8 cellular contexts compared by ENCODE assay signal in the genomic region with DNA sequence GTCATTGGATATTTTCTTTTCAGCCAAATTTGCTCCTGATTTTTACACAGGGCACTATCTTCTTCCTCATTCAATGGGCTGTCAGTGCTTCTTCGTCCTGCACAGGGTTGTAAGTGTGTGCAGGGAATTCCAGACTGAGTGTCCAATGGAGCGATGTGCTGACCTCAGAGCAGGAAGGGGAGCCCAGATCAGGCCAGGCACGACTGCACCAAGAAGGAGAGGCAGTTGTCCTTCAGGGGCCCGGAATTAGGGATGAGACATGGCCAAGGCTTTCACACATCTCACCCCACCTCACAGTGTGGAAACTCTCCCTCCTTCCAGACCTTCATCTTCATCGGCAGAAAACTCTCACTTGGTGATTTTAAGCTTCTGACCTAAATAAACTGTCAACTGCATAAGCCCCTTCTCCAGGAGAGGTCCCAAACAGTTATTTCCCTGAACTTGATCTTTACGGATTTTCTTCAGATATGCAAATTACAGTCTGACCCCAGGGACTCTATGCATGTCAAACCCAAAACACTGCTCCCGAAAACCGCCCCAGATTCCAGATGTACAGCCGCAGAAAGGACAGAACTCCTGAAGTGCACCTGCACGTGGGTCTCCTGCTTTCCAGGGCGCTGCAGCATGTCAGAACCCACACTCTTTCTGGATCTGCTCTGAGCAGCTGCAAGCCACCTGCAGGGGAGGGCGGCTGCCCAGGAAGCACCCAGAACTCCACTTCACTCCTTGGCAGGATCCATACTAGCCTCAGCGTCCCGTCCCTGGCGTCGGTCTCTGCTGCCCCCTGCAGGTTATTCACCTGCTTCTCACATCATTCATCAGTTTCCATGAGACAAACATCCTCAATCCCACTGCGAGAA. TPM values are rescaled to one million over a fixed set of nuclear protein-coding genes. Genes with fewer than 3 reads are reported as not detected.
DNase-seq lines count a peak whose midpoint lies in the region; ATAC-seq and TF ChIP-seq lines count a peak whose summit lies in the region.

No MANE protein-coding gene starts in this region.

- H3K9me3 ChIP-seq in HAP-1 (no peaks in the 10 kb centered on the region; the same call in 1 of the 2 replicates), left ventricle myocardium inferior (replicated peaks) (peaks cover 10% of the 10 kb centered on the region), prostate gland (no peaks in the 10 kb centered on the region), upper lobe of right lung (no peaks in the 10 kb centered on the region)

- no peaks in the 10 kb centered on the region for H3K27me3 Mint-ChIP-seq in T-helper 1 cell treated with Interleukin-12 subunit alpha and Interleukin-12 subunit beta and Interleukin-4 antibody, amounts not matched to agents 30 μg/mL and 1 μg/mL, for 36 hours (ENCODE audit: low read depth)

- H3K4me3 ChIP-seq in HAP-1: peak overlapping the region; percentile 91
- peak overlapping the region; percentile 94 for H3K4me3 ChIP-seq in left ventricle myocardium inferior
- H3K4me3 ChIP-seq in prostate gland: peak overlapping the region; percentile 67 to 88
- H3K4me3 ChIP-seq in upper lobe of right lung: peak overlapping the region; percentile 75

- intact Hi-C loops in left ventricle myocardium inferior (cut with micrococcal nuclease): loop anchor here (2.0 to 5.0 kb wide), 2 partner anchors 50 to 78 kb away; a partner anchor contains a TSS
- intact Hi-C loops in prostate gland (cut with DNase I): loop anchor here (2.0 to 10.0 kb wide), 4 partner anchors 50 to 343 kb away; a partner anchor contains a TSS
- intact Hi-C loops in upper lobe of right lung (cut with DNase I): loop anchor here (10.0 kb wide), 1 partner anchor 86 kb away; a partner anchor contains a TSS

- peaks cover 20% of the 10 kb centered on the region for H3K9me3 Mint-ChIP-seq in T-helper 1 cell treated with Interleukin-12 subunit alpha and Interleukin-12 subunit beta and Interleukin-4 antibody, amounts not matched to agents 30 μg/mL and 1 μg/mL, for 36 hours

- H3K27me3 ChIP-seq in HAP-1 (ENCODE audit: low read depth) (no peaks in the 10 kb centered on the region), left ventricle myocardium inferior (ENCODE audit: low read depth) (no peaks in the 10 kb centered on the region), prostate gland (replicated peaks; ENCODE audit: insufficient read depth) (no peaks in the 10 kb centered on the region), upper lobe of right lung (no peaks in the 10 kb centered on the region)

- DNase-seq in DMS114 treated with DMSO at 0.1 percent for 48 hours (lab: John Stamatoyannopoulos, UW; ENCODE audit: unreplicated experiment): peak; percentile 76
- peak; percentile 81 to 93 for DNase-seq in HAP-1 (ENCODE audit: low spot score in 2 of 2)
- DNase-seq in NCI-H1417 (lab: John Stamatoyannopoulos, UW): peak; percentile 72 to 92 (median 79)
- peak; percentile 76 for DNase-seq in amniotic epithelial cell (ENCODE audit: low read depth)
- peak; percentile 88 for DNase-seq in left ventricle myocardium inferior
- peak; percentile 87 for DNase-seq in prostate gland (ENCODE audit: low spot score)
- DNase-seq in upper lobe of right lung: peak; percentile 93

- peak; percentile 92 for ATAC-seq in upper lobe of right lung

- H3K36me3 Mint-ChIP-seq in T-helper 1 cell treated with Interleukin-12 subunit alpha and Interleukin-12 subunit beta and Interleukin-4 antibody, amounts not matched to agents 30 μg/mL and 1 μg/mL, for 36 hours (ENCODE audit: low read depth): peaks cover 31% of the 10 kb centered on the region

- H3K27ac ChIP-seq in left ventricle myocardium inferior (replicated peaks) (peak overlapping the region; percentile 86), prostate gland (peak overlapping the region; percentile 81 to 89), upper lobe of right lung (peak overlapping the region; percentile 87)

- H3K4me1 ChIP-seq in HAP-1 (peaks cover 9% of the 10 kb centered on the region), left ventricle myocardium inferior (peaks cover 30% of the 10 kb centered on the region), prostate gland (replicated peaks) (peaks cover 11% of the 10 kb centered on the region), upper lobe of right lung (peaks cover 20% of the 10 kb centered on the region)

- in situ Hi-C loops in HAP-1 (cut with MboI; ENCODE audit: low sequenced_read_pairs): no loop called here

- WGBS in prostate gland: 8% methylated on average over 17 of the region's 17 CpGs

- H3K4me1 Mint-ChIP-seq in T-helper 1 cell treated with Interleukin-12 subunit alpha and Interleukin-12 subunit beta and Interleukin-4 antibody, amounts not matched to agents 30 μg/mL and 1 μg/mL, for 36 hours (ENCODE audit: low read depth): peaks cover 23% of the 10 kb centered on the region

- peak overlapping the region; percentile 82 for H3K4me3 Mint-ChIP-seq in T-helper 1 cell treated with Interleukin-12 subunit alpha and Interleukin-12 subunit beta and Interleukin-4 antibody, amounts not matched to agents 30 μg/mL and 1 μg/mL, for 36 hours

- peak overlapping the region; percentile 72 for H3K27ac Mint-ChIP-seq in T-helper 1 cell treated with Interleukin-12 subunit alpha and Interleukin-12 subunit beta and Interleukin-4 antibody, amounts not matched to agents 30 μg/mL and 1 μg/mL, for 36 hours

- TF ChIP-seq CTCF in left ventricle myocardium inferior (IDR thresholded peaks at IDR 0.05; ENCODE audit: borderline replicate concordance): peak; percentile 97
- TF ChIP-seq CTCF in prostate gland (IDR thresholded peaks at IDR 0.05): peak; percentile 81 to 97 (median 95)
- peak; percentile 93 for TF ChIP-seq CTCF in upper lobe of right lung (IDR thresholded peaks at IDR 0.05)

- TF ChIP-seq POLR2A in prostate gland (IDR thresholded peaks at IDR 0.05): no peak

- H3K36me3 ChIP-seq in HAP-1 (replicated peaks) (peaks cover 9% of the 10 kb centered on the region), left ventricle myocardium inferior (peaks cover 38% of the 10 kb centered on the region), prostate gland (peaks cover 0 to 4% of the 10 kb centered on the region in 2 donors), upper lobe of right lung (peaks cover 15% of the 10 kb centered on the region)

RNA-seq across cellular contexts. Expression of a gene that starts 0.6 kb away (rescaled TPM):
- total RNA-seq in left ventricle myocardium inferior (2.2 TPM), prostate gland (1 to 10 TPM in 1 of 2 donors, not detected in 1; 6.0 TPM), upper lobe of right lung (3.3 TPM)

RNA-seq across cellular contexts. Expression of a gene that starts 15.8 kb away (rescaled TPM):
- total RNA-seq in left ventricle myocardium inferior: 4.0 TPM
- total RNA-seq in prostate gland: 10 to 100 TPM in 1 of 2 donors, 1 to 10 TPM in 1; 7.8 to 15.6 TPM
- 8.5 TPM for total RNA-seq in upper lobe of right lung

RNA-seq across cellular contexts. Expression of a gene that starts 22.1 kb away (rescaled TPM):
- 5.6 TPM for total RNA-seq in left ventricle myocardium inferior
- 10 to 100 TPM; 11.9 to 14.9 TPM for total RNA-seq in prostate gland
- total RNA-seq in upper lobe of right lung: 14.4 TPM

Comparison
In these comparisons a context has a peak if more than half of its experiments do, and no peak if none do; other contexts are left out.
1. Peak in every context shown above with its lines: DNase-seq, ATAC-seq, H3K4me3 ChIP-seq and H3K27ac ChIP-seq.